In genomic region chrX:72003811-72004750, GRCh38 we compare ENCODE assay signal across 9 cellular contexts.
DNase-seq lines count a peak whose midpoint lies in the region; ATAC-seq, FAIRE-seq and TF ChIP-seq lines count a peak whose summit lies in the region.
"Had no signal": no experiment of that assay in that cellular context is flagged by ENCODE, and none has a peak within 500 bp of the region (broad histone marks: within the 10 kb centered on the region; RNA-seq: fewer than 3 reads in every experiment).

No MANE protein-coding gene starts in this region.

- H3K4me3 ChIP-seq in gastroesophageal sphincter (no peak overlapping the region), trophoblast cell (ENCODE audit: low read depth, low read length) (no peak overlapping the region)
- H3K4me3 ChIP-seq: lung had no signal

- no peaks in the 10 kb centered on the region for H3K36me3 ChIP-seq in gastroesophageal sphincter
- H3K36me3 ChIP-seq in trophoblast cell (ENCODE audit: control insufficient read depth in 1 of 2, insufficient read depth in 2 of 2, low read length in 2 of 2) = no peaks in the 10 kb centered on the region

- H4K8ac ChIP-seq in trophoblast cell (ENCODE audit: low read depth, low read length) = no peak overlapping the region

- H3K23ac ChIP-seq in trophoblast cell (ENCODE audit: low read length) = no peak overlapping the region

- TF ChIP-seq EP300 in gastroesophageal sphincter (IDR thresholded peaks at IDR 0.05) = no peak

- H3K79me2 ChIP-seq in trophoblast cell (ENCODE audit: control insufficient read depth, insufficient read depth, low read length, poor library complexity) = no peaks in the 10 kb centered on the region

- no peak for TF ChIP-seq CTCF in gastroesophageal sphincter (IDR thresholded peaks at IDR 0.05)

- FAIRE-seq in RCC 7860 (lab: Jason Lieb, UNC) = no peak

- H3K4me1 ChIP-seq in gastroesophageal sphincter (peaks cover 0 to 23% (median 5%) of the 10 kb centered on the region in 3 donors), trophoblast cell (ENCODE audit: control insufficient read depth in 1 of 2, insufficient read depth in 2 of 2, low read length in 2 of 2) (peaks cover 9 to 24% of the 10 kb centered on the region in 2 experiments)

- peak overlapping the region; percentile 40 for H3K4me2 ChIP-seq in trophoblast cell (ENCODE audit: low read length)

- H3K27me3 ChIP-seq in gastroesophageal sphincter (no peaks in the 10 kb centered on the region), trophoblast cell (ENCODE audit: insufficient read depth, low read length) (no peaks in the 10 kb centered on the region)

- no peak overlapping the region for H3K4ac ChIP-seq in trophoblast cell (ENCODE audit: low read depth, low read length)

- H2BK120ac ChIP-seq in trophoblast cell (ENCODE audit: insufficient read depth, low read length, poor library complexity) = no peak overlapping the region

- H4K91ac ChIP-seq in trophoblast cell (ENCODE audit: low read depth, low read length) = no peak overlapping the region

- H3K9ac ChIP-seq in trophoblast cell (ENCODE audit: low read length) = no peak overlapping the region

- H3K27ac ChIP-seq in gastroesophageal sphincter (peak overlapping the region in 3 of 4 donors; percentile 51 to 54 (median 54)), trophoblast cell (ENCODE audit: low read depth, low read length) (no peak overlapping the region)

- H2BK5ac ChIP-seq in trophoblast cell (ENCODE audit: low read depth, low read length, poor library complexity) = no peak overlapping the region

- H3K9me3 ChIP-seq in gastroesophageal sphincter = no peaks in the 10 kb centered on the region
- no peaks in the 10 kb centered on the region for H3K9me3 ChIP-seq in trophoblast cell (ENCODE audit: insufficient read depth, low read depth, low read length)

- 40% methylated on average over 2 of the region's 17 CpGs; no CpG with 5 or more reads in 1 of the 2 donors for WGBS in gastroesophageal sphincter (ENCODE audit: low coverage in 1 of 2), 2 donors
- no CpG with 5 or more reads among the region's 17 CpGs for WGBS in trophoblast cell (ENCODE audit: extremely low coverage, insufficient coverage, insufficient read length)

- no peak overlapping the region for H2AFZ ChIP-seq in trophoblast cell (ENCODE audit: insufficient read depth, low read length, poor library complexity)

- peak; percentile 72 for DNase-seq in Daoy (ENCODE audit: low read depth)
- DNase-seq in RCC 7860 (ENCODE audit: low spot score) = peak; percentile 14
- DNase-seq in trophoblast cell = no peak
- DNase-seq in NCI-H1436 (lab: John Stamatoyannopoulos, UW) = no peak
- no peak for DNase-seq in activated CD8-positive, alpha-beta memory T cell treated with anti-CD3 and anti-CD28 coated beads for 24 hours

- ATAC-seq in gastroesophageal sphincter = peak; percentile 52
- no peak for ATAC-seq in HG03521 (IDR thresholded peaks at IDR 0.05; ENCODE audit: unreplicated experiment)
- no peak for ATAC-seq in GM19328 (IDR thresholded peaks at IDR 0.05; ENCODE audit: unreplicated experiment)

- H3K79me1 ChIP-seq in trophoblast cell (ENCODE audit: low read length) = peaks cover 4% of the 10 kb centered on the region

- H2AK5ac ChIP-seq in trophoblast cell (ENCODE audit: low read length) = no peak overlapping the region

- H4K12ac ChIP-seq in trophoblast cell (ENCODE audit: low read depth, low read length) = no peak overlapping the region

- H3K14ac ChIP-seq in trophoblast cell (ENCODE audit: low read length) = no peak overlapping the region

- TF ChIP-seq POLR2A in gastroesophageal sphincter (IDR thresholded peaks at IDR 0.05) = no peak

- H2BK12ac ChIP-seq in trophoblast cell (ENCODE audit: low read length) = peak overlapping the region; percentile 4

- no peak overlapping the region for H3K18ac ChIP-seq in trophoblast cell (ENCODE audit: low read length)

Comparison
In these comparisons a context has a peak if more than half of its experiments do, and no peak if none do; other contexts are left out.
1. DNase-seq: peak in Daoy (single experiment) and RCC 7860 (single experiment); none in trophoblast cell (0 of 2), NCI-H1436 (single experiment) and activated CD8-positive, alpha-beta memory T cell treated with anti-CD3 and anti-CD28 coated beads for 24 hours (single experiment).